In genomic region chr5:1763960-1764605, GRCh38 we compare ENCODE assay signal across 1 cellular context.
TF ChIP-seq lines count a peak whose summit lies in the region.

No MANE protein-coding gene starts in this region.

TF ChIP-seq in HepG2, 621 proteins besides CTCF, POLR2A, EP300 and RAD21:
- no peak for TF ChIP-seq CHCHD3 (CRISPR knock-in tag; IDR thresholded peaks at IDR 0.05)
- no peak for TF ChIP-seq GTF2F1 (IDR thresholded peaks at IDR 0.05; ENCODE audit: low read length)
- no peak for TF ChIP-seq ZNF790 (CRISPR knock-in tag; IDR thresholded peaks at IDR 0.05; ENCODE audit: borderline replicate concordance)
- TF ChIP-seq SMARCC2 (IDR thresholded peaks at IDR 0.05): no peak
- no peak for TF ChIP-seq MED8 (CRISPR knock-in tag; IDR thresholded peaks at IDR 0.05; ENCODE audit: insufficient replicate concordance)
- no peak for TF ChIP-seq ZSCAN31 (CRISPR knock-in tag; IDR thresholded peaks at IDR 0.05; ENCODE audit: low read depth)
- TF ChIP-seq ZNF841 (CRISPR knock-in tag; IDR thresholded peaks at IDR 0.05; ENCODE audit: borderline replicate concordance): no peak
- TF ChIP-seq SATB2 (CRISPR knock-in tag; IDR thresholded peaks at IDR 0.05): no peak
- no peak for TF ChIP-seq KDM2A (CRISPR knock-in tag; IDR thresholded peaks at IDR 0.05; ENCODE audit: borderline replicate concordance, low read depth)
- TF ChIP-seq ZBTB37 (CRISPR knock-in tag; IDR thresholded peaks at IDR 0.05): no peak
- no peak for TF ChIP-seq FOXP4 (CRISPR knock-in tag; IDR thresholded peaks at IDR 0.05)
- no peak for TF ChIP-seq ATM (IDR thresholded peaks at IDR 0.05; ENCODE audit: borderline replicate concordance)
- no peak for TF ChIP-seq ZFP91 (CRISPR knock-in tag; IDR thresholded peaks at IDR 0.05; ENCODE audit: borderline replicate concordance)
- TF ChIP-seq ZNF431 (CRISPR knock-in tag; IDR thresholded peaks at IDR 0.05; ENCODE audit: borderline replicate concordance, low read depth): no peak
- TF ChIP-seq DRAP1 (CRISPR knock-in tag; IDR thresholded peaks at IDR 0.05): no peak
- no peak for TF ChIP-seq SUZ12 (IDR thresholded peaks at IDR 0.05; ENCODE audit: low read depth, low read length)
- TF ChIP-seq FOSL1 (CRISPR knock-in tag; IDR thresholded peaks at IDR 0.05; ENCODE audit: borderline replicate concordance): no peak
